8 cellular contexts compared by ENCODE assay signal in genomic region chr5:74864823-74865222, GRCh38. TPM values are rescaled to one million over a fixed set of nuclear protein-coding genes. Genes with fewer than 3 reads are reported as not detected.
DNase-seq lines count a peak whose midpoint lies in the region; TF ChIP-seq lines count a peak whose summit lies in the region.
"Had no signal": no experiment of that assay in that cellular context is flagged by ENCODE, and none has a peak within 500 bp of the region (broad histone marks: within the 10 kb centered on the region; RNA-seq: fewer than 3 reads in every experiment).

No MANE protein-coding gene starts in this region.

- H4K91ac ChIP-seq in H9 (ENCODE audit: insufficient read length, low read depth, low read length), result no peak overlapping the region
- no peak overlapping the region for H4K91ac ChIP-seq in trophoblast cell (ENCODE audit: low read depth, low read length)

- H2BK20ac ChIP-seq in H9 (ENCODE audit: low read depth, low read length, poor library complexity, severe bottlenecking), result no peak overlapping the region

- no peak overlapping the region for H4K12ac ChIP-seq in trophoblast cell (ENCODE audit: low read depth, low read length)

- peaks cover 10% of the 10 kb centered on the region; the same call in 1 of the 2 replicates for H3K4me1 ChIP-seq in H9 (ENCODE audit: insufficient read depth, low read length)
- peaks cover 8 to 9% of the 10 kb centered on the region in 2 experiments for H3K4me1 ChIP-seq in trophoblast cell (ENCODE audit: control insufficient read depth in 1 of 2, insufficient read depth in 2 of 2, low read length in 2 of 2)

- no peak overlapping the region for H2AFZ ChIP-seq in H9 (ENCODE audit: low read length)
- H2AFZ ChIP-seq in trophoblast cell (ENCODE audit: insufficient read depth, low read length, poor library complexity), result no peak overlapping the region

- DNase-seq in H9 (no peak), RKO (ENCODE audit: low spot score) (peak; percentile 32), epithelial cell of esophagus (ENCODE audit: low read depth) (peak; percentile 68), trophoblast cell (peak; percentile 46 to 82), GM19240 (ENCODE audit: insufficient read length, low spot score) (no peak), COLO668 (lab: John Stamatoyannopoulos, UW; ENCODE audit: unreplicated experiment) (no peak), NCI-H1048 (lab: John Stamatoyannopoulos, UW) (no peak)
- DNase-seq: NCI-H2029 had no signal

- H2BK15ac ChIP-seq in H9 (ENCODE audit: low read depth, low read length), result no peak overlapping the region

- no peaks in the 10 kb centered on the region for H4K20me1 ChIP-seq in H9 (ENCODE audit: control insufficient read depth, insufficient read depth, insufficient read length)

- H3K36me3 Mint-ChIP-seq in H9 (ENCODE audit: insufficient read depth in 1 of 3, low read depth in 3 of 3), result peaks cover 0 to 18% (median 6%) of the 10 kb centered on the region in 3 experiments; a peak in 6 of 7 replicates

- peak overlapping the region; percentile 98 for H3K9ac ChIP-seq in H9 (ENCODE audit: extremely low read depth, insufficient read length, low read length)
- H3K9ac ChIP-seq in trophoblast cell (ENCODE audit: low read length), result no peak overlapping the region

- H3K4me3 Mint-ChIP-seq in H9, result peak overlapping the region; percentile 98 to 99

- H3K79me1 ChIP-seq in H9 (ENCODE audit: insufficient read depth, low read depth, low read length, poor library complexity, severe bottlenecking) (no peaks in the 10 kb centered on the region), trophoblast cell (ENCODE audit: low read length) (peaks cover 30% of the 10 kb centered on the region)

- H2AK5ac ChIP-seq in H9 (ENCODE audit: insufficient read length, low read length) (no peak overlapping the region), trophoblast cell (ENCODE audit: low read length) (no peak overlapping the region)

- H4K8ac ChIP-seq in H9 (replicated peaks; ENCODE audit: insufficient read length, low read depth, low read length) (no peak overlapping the region), trophoblast cell (ENCODE audit: low read depth, low read length) (no peak overlapping the region)

- H3K27ac Mint-ChIP-seq in H9, result peak overlapping the region; percentile 99 to 100 (median 100)

- peak overlapping the region; percentile 80 for H3K4me2 ChIP-seq in H9 (ENCODE audit: insufficient read depth, insufficient read length, low read length)
- peak overlapping the region; percentile 94 for H3K4me2 ChIP-seq in trophoblast cell (ENCODE audit: low read length)

- 0 out of 5 replicates have a peak, but pooled peaks cover 0 to 2% of the 10 kb centered on the region in 2 experiments for H3K9me3 Mint-ChIP-seq in H9

- H2BK5ac ChIP-seq in H9 (ENCODE audit: insufficient read length, low read length), result no peak overlapping the region
- no peak overlapping the region for H2BK5ac ChIP-seq in trophoblast cell (ENCODE audit: low read depth, low read length, poor library complexity)

- H3K18ac ChIP-seq in H9 (ENCODE audit: insufficient read length, low read depth, low read length) (no peak overlapping the region), trophoblast cell (ENCODE audit: low read length) (no peak overlapping the region)

- H3K4me3 ChIP-seq in epithelial cell of esophagus (ENCODE audit: low read length) (peak overlapping the region; percentile 57), trophoblast cell (ENCODE audit: low read depth, low read length) (peak overlapping the region; percentile 60)

- H3K27me3 ChIP-seq in H9 (ENCODE audit: insufficient read depth, low read length) (no peaks in the 10 kb centered on the region), trophoblast cell (ENCODE audit: insufficient read depth, low read length) (no peaks in the 10 kb centered on the region)

- TF ChIP-seq CTCF in H9 (conservative IDR thresholded peaks at IDR 0.05), result no peak
- no peak for TF ChIP-seq CTCF in epithelial cell of esophagus (IDR thresholded peaks at IDR 0.05; ENCODE audit: insufficient read depth, low read depth, low read length, missing control alignments)

- H2BK12ac ChIP-seq in H9 (ENCODE audit: insufficient read length, low read depth, low read length) (no peak overlapping the region), trophoblast cell (ENCODE audit: low read length) (no peak overlapping the region)

- peak overlapping the region; percentile 77; the same call in 1 of the 2 replicates for H3K14ac ChIP-seq in H9 (ENCODE audit: insufficient read depth, low read length)
- no peak overlapping the region for H3K14ac ChIP-seq in trophoblast cell (ENCODE audit: low read length)

- H3K9me3 ChIP-seq in H9 (ENCODE audit: control insufficient read depth, low read depth, low read length) (no peaks in the 10 kb centered on the region), trophoblast cell (ENCODE audit: insufficient read depth, low read depth, low read length) (no peaks in the 10 kb centered on the region)

- H3K27me3 Mint-ChIP-seq in H9 (ENCODE audit: low read depth), result no peaks in the 10 kb centered on the region

- no CpG with 5 or more reads among the region's 8 CpGs for WGBS in H9 (ENCODE audit: extremely low coverage, insufficient read length, low lambda C conversion rate)
- no CpG with 5 or more reads among the region's 8 CpGs for WGBS in trophoblast cell (ENCODE audit: extremely low coverage, insufficient coverage, insufficient read length)

- no peak overlapping the region for H3K4ac ChIP-seq in H9 (ENCODE audit: low read depth, low read length)
- peak overlapping the region; percentile 78 for H3K4ac ChIP-seq in trophoblast cell (ENCODE audit: low read depth, low read length)

- H3K23ac ChIP-seq in H9 (ENCODE audit: insufficient read length, low read depth, low read length) (no peak overlapping the region), trophoblast cell (ENCODE audit: low read length) (no peak overlapping the region)

- peak overlapping the region; percentile 6 for H3K56ac ChIP-seq in H9 (ENCODE audit: insufficient read length, low read depth, low read length)

- H3K79me2 ChIP-seq in H9 (ENCODE audit: insufficient read depth, low read length) (peaks cover 54% of the 10 kb centered on the region), trophoblast cell (ENCODE audit: control insufficient read depth, insufficient read depth, low read length, poor library complexity) (peaks cover 32% of the 10 kb centered on the region)

- H3K36me3 ChIP-seq in trophoblast cell (ENCODE audit: control insufficient read depth in 1 of 2, insufficient read depth in 2 of 2, low read length in 2 of 2), result peaks cover 0 to 2% of the 10 kb centered on the region in 2 experiments

- H3K27ac ChIP-seq in H9 (ENCODE audit: insufficient read length, low read depth, low read length) (peak overlapping the region; percentile 77), trophoblast cell (ENCODE audit: low read depth, low read length) (peak overlapping the region; percentile 97)

- H3K4me1 Mint-ChIP-seq in H9, result peaks cover 57 to 63% of the 10 kb centered on the region in 2 experiments

- no peak overlapping the region for H3T11ph ChIP-seq in H9 (ENCODE audit: low read length)

- no peak overlapping the region for H4K5ac ChIP-seq in H9 (ENCODE audit: insufficient read length, low read depth, low read length)

- H3K23me2 ChIP-seq in H9 (ENCODE audit: insufficient read length, low read depth, low read length, poor library complexity, severe bottlenecking), result peaks cover 11% of the 10 kb centered on the region

- H2BK120ac ChIP-seq in H9 (ENCODE audit: low read depth, low read length, poor library complexity, severe bottlenecking) (no peak overlapping the region), trophoblast cell (ENCODE audit: insufficient read depth, low read length, poor library complexity) (no peak overlapping the region)

RNA-seq across cellular contexts. Expression of gene FAM169A, which starts 1.4 kb away (rescaled TPM):
- 63.1 and 67.7 TPM in 2 replicates for total RNA-seq in H9 (2021)
- polyA plus RNA-seq in trophoblast cell (2013), result 22.4 and 22.6 TPM in 2 replicates

Comparison
In these comparisons a context has a peak if more than half of its experiments do, and no peak if none do; other contexts are left out.
1. DNase-seq: peak in RKO (single experiment), epithelial cell of esophagus (single experiment) and trophoblast cell (2 of 2); none in H9 (single experiment), GM19240 (single experiment), COLO668 (single experiment) and NCI-H1048 (single experiment).